In genomic region chr1:85198864-85199263, GRCh38 we compare ENCODE assay signal across 11 cellular contexts. TPM values are rescaled to one million over a fixed set of nuclear protein-coding genes. Genes with fewer than 3 reads are reported as not detected.
DNase-seq lines count a peak whose midpoint lies in the region; ATAC-seq and TF ChIP-seq lines count a peak whose summit lies in the region.
"Had no signal": no experiment of that assay in that cellular context is flagged by ENCODE, and none has a peak within 500 bp of the region (broad histone marks: within the 10 kb centered on the region; RNA-seq: fewer than 3 reads in every experiment).

No MANE protein-coding gene starts in this region.

- WGBS in endodermal cell (ENCODE audit: insufficient coverage in 1 of 2, insufficient read length in 1 of 2), 2 experiments = 81% methylated on average over 1 to 2 of the region's 2 CpGs

- H3K9me3 ChIP-seq in CD8-positive, alpha-beta memory T cell (ENCODE audit: low read length) = no peaks in the 10 kb centered on the region
- no peaks in the 10 kb centered on the region for H3K9me3 ChIP-seq in endodermal cell (ENCODE audit: control insufficient read depth, low read length)

- no peak overlapping the region for H3K27ac Mint-ChIP-seq in CD8-positive, alpha-beta memory T cell
- H3K27ac Mint-ChIP-seq in endodermal cell = no peak overlapping the region
- no peak overlapping the region for H3K27ac Mint-ChIP-seq in neural crest cell (ENCODE audit: unreplicated experiment)
- H3K27ac Mint-ChIP-seq: immature natural killer cell; stimulated activated effector memory CD8-positive, alpha-beta T cell treated with anti-CD3 and anti-CD28 coated beads, Interleukin-12 subunit alpha, Interleukin-12 subunit beta, amount 100 ng/mL, for 72 hours had no signal

- peak overlapping the region; percentile 19 for H3K27ac ChIP-seq in CD8-positive, alpha-beta memory T cell (ENCODE audit: low read depth, low read length)
- H3K27ac ChIP-seq in endodermal cell (ENCODE audit: low read depth, low read length) (no peak overlapping the region), brain microvascular endothelial cell (no peak overlapping the region)

- no peaks in the 10 kb centered on the region for H3K27me3 ChIP-seq in CD8-positive, alpha-beta memory T cell (ENCODE audit: insufficient read depth, low read length, poor library complexity, severe bottlenecking)
- no peaks in the 10 kb centered on the region for H3K27me3 ChIP-seq in endodermal cell (ENCODE audit: control insufficient read depth, insufficient read depth, low read length, poor library complexity, severe bottlenecking)
- no peaks in the 10 kb centered on the region for H3K27me3 ChIP-seq in brain microvascular endothelial cell (replicated peaks)

- H3K4me1 Mint-ChIP-seq in CD8-positive, alpha-beta memory T cell = peaks cover 24 to 56% (median 38%) of the 10 kb centered on the region in 3 donors
- H3K4me1 Mint-ChIP-seq in endodermal cell (peaks cover 30% of the 10 kb centered on the region), neural crest cell (peaks cover 35% of the 10 kb centered on the region)

- in situ Hi-C loops in brain microvascular endothelial cell (cut with HindIII; ENCODE audit: low pct_ligation_motif_present, low sequenced_read_pairs) = no loop called here

- TF ChIP-seq POLR2A in NB4 (IDR thresholded peaks at IDR 0.05; ENCODE audit: extremely low read depth, insufficient read length) = no peak

- H3K36me3 Mint-ChIP-seq in CD8-positive, alpha-beta memory T cell = peaks cover 0 to 9% (median 0%) of the 10 kb centered on the region in 3 donors
- H3K36me3 Mint-ChIP-seq in endodermal cell (ENCODE audit: low read depth) (peaks cover 2% of the 10 kb centered on the region), neural crest cell (ENCODE audit: low read depth) (no peaks in the 10 kb centered on the region)
- H3K36me3 Mint-ChIP-seq: immature natural killer cell; stimulated activated effector memory CD8-positive, alpha-beta T cell treated with anti-CD3 and anti-CD28 coated beads, Interleukin-12 subunit alpha, Interleukin-12 subunit beta, amount 100 ng/mL, for 72 hours had no signal

- CTCF ChIA-PET in CD8-positive, alpha-beta memory T cell (lab: Charles Lee) = interaction anchor here (1.0 kb wide), 1 partner anchor 61 kb away, joined by 3 read pairs; the partner anchor contains the start of gene C1orf52

- POLR2A ChIA-PET in CD8-positive, alpha-beta memory T cell (lab: Charles Lee) = no interaction called here

- no peaks in the 10 kb centered on the region for H3K9me3 Mint-ChIP-seq in CD8-positive, alpha-beta memory T cell
- H3K9me3 Mint-ChIP-seq in endodermal cell (no peaks in the 10 kb centered on the region), neural crest cell (no peaks in the 10 kb centered on the region)
- H3K9me3 Mint-ChIP-seq: stimulated activated effector memory CD8-positive, alpha-beta T cell treated with anti-CD3 and anti-CD28 coated beads, Interleukin-12 subunit alpha, Interleukin-12 subunit beta, amount 100 ng/mL, for 72 hours had no signal

- peak overlapping the region in 4 of 7 donors; percentile 18 to 91 (median 86) for H3K4me3 Mint-ChIP-seq in CD8-positive, alpha-beta memory T cell
- peak overlapping the region; percentile 87 for H3K4me3 Mint-ChIP-seq in endodermal cell
- peak overlapping the region; percentile 95 for H3K4me3 Mint-ChIP-seq in neural crest cell

- TF ChIP-seq CTCF in NB4 (IDR thresholded peaks at IDR 0.05; ENCODE audit: low read depth, low read length) (no peak), endodermal cell (conservative IDR thresholded peaks at IDR 0.05) (no peak), neural crest cell (conservative IDR thresholded peaks at IDR 0.05) (no peak), brain microvascular endothelial cell (IDR thresholded peaks at IDR 0.05; ENCODE audit: low read depth, low read length, missing control alignments) (no peak)

- no peak overlapping the region for H3K9ac ChIP-seq in endodermal cell (ENCODE audit: extremely low read depth, low read length, poor library complexity, severe bottlenecking)

- H3K36me3 ChIP-seq in CD8-positive, alpha-beta memory T cell (ENCODE audit: insufficient read depth, low read length) = no peaks in the 10 kb centered on the region
- H3K36me3 ChIP-seq in endodermal cell (ENCODE audit: control insufficient read depth, insufficient read depth, low read length) = no peaks in the 10 kb centered on the region
- no peaks in the 10 kb centered on the region for H3K36me3 ChIP-seq in brain microvascular endothelial cell (replicated peaks)

- peaks cover 14% of the 10 kb centered on the region for H3K4me1 ChIP-seq in CD8-positive, alpha-beta memory T cell (ENCODE audit: insufficient read depth, low read length)
- no peaks in the 10 kb centered on the region for H3K4me1 ChIP-seq in endodermal cell (ENCODE audit: control insufficient read depth, insufficient read depth, low read length)

- no peak for DNase-seq in CD8-positive, alpha-beta memory T cell
- DNase-seq in NB4 (ENCODE audit: low read depth) = no peak
- DNase-seq in endodermal cell = no peak
- no peak for DNase-seq in neural crest cell (ENCODE audit: low read depth, low spot score)
- DNase-seq in brain microvascular endothelial cell = no peak
- no peak for DNase-seq in SHP77 (lab: John Stamatoyannopoulos, UW)
- DNase-seq in activated CD8-positive, alpha-beta memory T cell treated with anti-CD3 and anti-CD28 coated beads, Interleukin-2, amount 50 U/mL, for 48 hours = no peak
- DNase-seq: HCEC 1CT, immature natural killer cell had no signal

- peaks cover 0 to 10% of the 10 kb centered on the region in 2 donors for H3K27me3 Mint-ChIP-seq in CD8-positive, alpha-beta memory T cell
- H3K27me3 Mint-ChIP-seq in endodermal cell (ENCODE audit: insufficient read depth) (peaks cover 6% of the 10 kb centered on the region), neural crest cell (ENCODE audit: low read depth) (peaks cover 26% of the 10 kb centered on the region)

- ATAC-seq in HG02798 (IDR thresholded peaks at IDR 0.05; ENCODE audit: poor library complexity, unreplicated experiment) = no peak
- ATAC-seq: stimulated activated effector memory CD8-positive, alpha-beta T cell treated with anti-CD3 and anti-CD28 coated beads, Interleukin-12 subunit alpha, Interleukin-12 subunit beta, amount 100 ng/mL, for 72 hours had no signal

- no peak overlapping the region for H3K4me3 ChIP-seq in CD8-positive, alpha-beta memory T cell (ENCODE audit: low read length)
- peak overlapping the region; percentile 12 for H3K4me3 ChIP-seq in NB4 (ENCODE audit: low read depth, low read length)
- peak overlapping the region; percentile 90 for H3K4me3 ChIP-seq in endodermal cell (ENCODE audit: low read length)
- no peak overlapping the region for H3K4me3 ChIP-seq in brain microvascular endothelial cell (ENCODE audit: low read depth, low read length)

RNA-seq across cellular contexts. Expression of gene SYDE2, which starts 2.0 kb away (rescaled TPM):
- 1 to 10 TPM; 2.8 to 3.3 TPM for total RNA-seq in CD8-positive, alpha-beta memory T cell
- polyA plus RNA-seq in CD8-positive, alpha-beta memory T cell = 1.7 TPM
- total RNA-seq in endodermal cell = 10 to 100 TPM; 11.0 to 14.1 TPM
- polyA plus RNA-seq in endodermal cell (2013, experiment 1 of 2) = 5.3 TPM
- 6.3 TPM for polyA plus RNA-seq in endodermal cell (2013, experiment 2 of 2)
- total RNA-seq in neural crest cell = 5.9 and 6.0 TPM in 2 replicates

Comparison
In these comparisons a context has a peak if more than half of its experiments do, and no peak if none do; other contexts are left out.
1. H3K4me3 ChIP-seq: peak in NB4 (single experiment) and endodermal cell (single experiment); none in CD8-positive, alpha-beta memory T cell (single experiment) and brain microvascular endothelial cell (single experiment).
2. Peak in every context shown above with its lines, with median percentiles within 50 percentile points of each other: H3K4me3 Mint-ChIP-seq.